In the genomic region with DNA sequence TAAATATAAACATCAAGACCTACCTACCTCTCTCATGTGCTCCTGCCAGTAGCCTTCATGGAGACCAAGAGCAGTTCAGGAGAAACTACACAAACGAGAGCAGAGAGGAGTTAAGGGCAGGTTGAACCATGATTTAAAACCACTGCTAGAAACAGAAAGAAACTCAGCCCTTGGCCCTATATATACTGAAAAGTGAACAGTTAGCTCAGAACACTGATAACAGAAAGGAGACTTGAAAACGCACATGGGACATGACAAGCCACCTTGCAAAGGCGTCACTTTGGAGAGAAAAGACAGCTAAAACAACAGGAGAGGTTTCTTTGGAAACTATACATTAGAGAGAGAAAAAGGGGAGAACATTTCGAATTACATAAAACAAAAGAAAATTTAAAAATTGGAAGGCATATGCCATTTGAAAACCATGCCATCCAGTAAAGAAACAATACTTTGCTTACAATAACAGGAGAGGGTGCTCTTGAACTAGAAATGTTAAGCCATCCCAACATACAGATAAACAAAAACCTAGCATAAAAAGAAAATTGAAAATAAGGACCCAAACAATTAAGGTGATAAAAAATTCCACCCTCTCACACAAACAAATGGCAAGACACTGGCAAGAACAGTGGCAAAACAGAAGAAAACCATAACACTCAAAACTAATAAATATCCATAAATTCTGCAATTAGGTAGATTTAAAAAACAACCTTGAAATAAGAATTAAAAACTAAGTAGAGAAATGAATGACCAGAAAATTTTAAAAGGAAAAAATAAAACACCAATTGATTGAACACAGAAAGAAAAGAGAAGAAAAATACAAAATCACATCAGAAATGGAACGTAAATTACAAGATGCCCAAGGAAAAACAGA, we compare ENCODE assay signal across 11 cellular contexts.
A peak's percentile ranks its signal among the peaks of the same experiment; 100 is the strongest.
DNase-seq lines count a peak whose midpoint lies in the region; ATAC-seq lines count a peak whose summit lies in the region.
"Had no signal": no experiment of that assay in that cellular context is flagged by ENCODE, and none has a peak within 500 bp of the region (broad histone marks: within the 10 kb centered on the region; RNA-seq: fewer than 3 reads in every experiment).

No MANE protein-coding gene starts in this region.

- DNase-seq in AG20443 (ENCODE audit: low spot score) (peak; percentile 9), HuH-7 (ENCODE audit: low spot score) (peak; percentile 1), fibroblast of gingiva (ENCODE audit: low read depth) (peak; percentile 13), NCI-H345 (lab: John Stamatoyannopoulos, UW) (no peak), NCI-H1436 treated with DMSO at 0.1 percent for 48 hours (lab: John Stamatoyannopoulos, UW) (no peak), NCI-H748 treated with DMSO at 0.1 percent for 48 hours (lab: John Stamatoyannopoulos, UW) (no peak), NCI-H345 treated with DMSO at 0.1 percent for 48 hours (lab: John Stamatoyannopoulos, UW; ENCODE audit: unreplicated experiment) (no peak)
- DNase-seq: activated CD4-positive, alpha-beta T cell treated with anti-CD3 and anti-CD28 coated beads for 4 hours; amygdala; Caco-2 had no signal

- ATAC-seq in GM21576 (IDR thresholded peaks at IDR 0.05; ENCODE audit: unreplicated experiment) = peak; percentile 54

Comparison
In these comparisons a context has a peak if more than half of its experiments do, and no peak if none do; other contexts are left out.
1. DNase-seq: peak in AG20443 (single experiment), HuH-7 (single experiment) and fibroblast of gingiva (single experiment); none in NCI-H345 (single experiment), NCI-H1436 treated with DMSO at 0.1 percent for 48 hours (single experiment), NCI-H748 treated with DMSO at 0.1 percent for 48 hours (single experiment) and NCI-H345 treated with DMSO at 0.1 percent for 48 hours (single experiment).